In the genomic region with DNA sequence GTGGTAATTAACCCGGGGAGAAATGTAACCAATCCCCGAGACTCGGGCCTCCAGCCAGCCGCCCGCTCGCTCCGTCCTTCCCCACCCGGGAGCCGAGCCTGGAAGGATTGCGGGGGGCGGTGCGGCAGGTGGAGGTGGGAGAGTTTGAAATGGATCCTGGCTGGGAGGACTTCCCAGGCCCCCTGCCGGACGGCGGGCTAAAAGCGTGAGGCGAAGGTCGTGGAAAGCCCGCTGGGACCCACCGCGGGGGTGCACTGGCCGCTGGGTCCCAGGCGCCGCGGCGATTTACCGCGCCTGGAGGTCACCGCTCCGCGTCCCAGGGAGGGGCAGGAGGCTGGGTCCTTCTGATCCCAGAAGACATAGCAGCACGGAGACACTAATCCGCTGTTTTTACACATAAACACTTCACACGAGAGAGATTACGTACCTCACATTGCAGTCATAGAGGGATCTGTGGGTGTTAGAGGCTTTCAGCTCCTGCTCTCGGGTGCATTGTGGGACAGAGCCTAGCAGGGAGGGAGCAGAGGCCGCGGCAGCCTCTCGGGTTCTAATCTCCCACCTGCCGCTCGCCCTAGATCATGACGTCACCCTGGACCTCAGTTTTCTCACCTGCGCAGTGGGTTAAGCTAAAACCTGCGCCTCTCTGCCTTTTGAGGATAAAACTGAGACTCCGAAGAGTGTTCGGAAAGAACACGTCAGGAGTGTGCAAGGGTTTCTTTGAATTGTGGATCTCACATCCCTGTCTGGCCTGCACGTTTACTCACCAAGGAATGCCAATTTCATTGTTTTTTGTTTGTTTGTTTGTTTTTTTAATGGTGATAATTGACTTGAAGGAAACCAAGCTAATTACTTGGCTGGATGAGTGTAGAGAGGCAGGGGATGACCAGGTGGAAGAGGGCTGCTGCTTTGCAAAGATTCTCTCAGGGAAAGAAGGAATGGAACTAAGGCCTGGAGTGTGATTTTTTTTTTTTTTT, we compare ENCODE assay signal across 8 cellular contexts. TPM values are rescaled to one million over a fixed set of nuclear protein-coding genes. Genes with fewer than 3 reads are reported as not detected.
DNase-seq lines count a peak whose midpoint lies in the region; ATAC-seq, FAIRE-seq and TF ChIP-seq lines count a peak whose summit lies in the region.

No MANE protein-coding gene starts in this region.

- peaks cover 21% of the 10 kb centered on the region for H3K27me3 Mint-ChIP-seq in activated T-cell treated with anti-CD3 and anti-CD28 coated beads, Interleukin-2, amount 50 U/mL, for 72 hours (ENCODE audit: low read depth)

- peak; percentile 51 for DNase-seq in AG10803 (ENCODE audit: low read depth)
- peak; percentile 80 for DNase-seq in NCI-H774 (lab: John Stamatoyannopoulos, UW)
- peak; percentile 68 to 76 for DNase-seq in activated T-cell treated with anti-CD3 and anti-CD28 coated beads, Interleukin-2, amount 50 U/mL, for 72 hours
- peak in 1 of 2 donors; percentile 64 for DNase-seq in foreskin fibroblast
- peak; percentile 49 for DNase-seq in occipital lobe (lab: John Stamatoyannopoulos, UW)
- DNase-seq in urothelium cell line (ENCODE audit: low spot score): peak; percentile 66

- TF ChIP-seq CTCF in AG10803 (conservative IDR thresholded peaks at IDR 0.05; ENCODE audit: low read length) (peak; percentile 35), foreskin fibroblast (IDR thresholded peaks at IDR 0.05; ENCODE audit: low read depth, low read length) (peak; percentile 44)

- H3K36me3 Mint-ChIP-seq in activated T-cell treated with anti-CD3 and anti-CD28 coated beads, Interleukin-2, amount 50 U/mL, for 72 hours (ENCODE audit: insufficient read depth in 2 of 2): no peaks in the 10 kb centered on the region

- peak; percentile 29 for ATAC-seq in GM18873 (IDR thresholded peaks at IDR 0.05; ENCODE audit: low FRiP score, unreplicated experiment)
- peak; percentile 33 for ATAC-seq in HG03095 (IDR thresholded peaks at IDR 0.05; ENCODE audit: unreplicated experiment)
- ATAC-seq in activated T-cell treated with anti-CD3 and anti-CD28 coated beads, Interleukin-2, amount 50 U/mL, for 72 hours (replicated peaks in 1 of 2): peak; percentile 76 to 79

- peak overlapping the region; percentile 83 to 86 for H3K4me3 Mint-ChIP-seq in activated T-cell treated with anti-CD3 and anti-CD28 coated beads, Interleukin-2, amount 50 U/mL, for 72 hours

- FAIRE-seq in urothelium cell line (lab: Jason Lieb, UNC): no peak

- no peaks in the 10 kb centered on the region for H3K9me3 Mint-ChIP-seq in activated T-cell treated with anti-CD3 and anti-CD28 coated beads, Interleukin-2, amount 50 U/mL, for 72 hours

- H3K27ac Mint-ChIP-seq in activated T-cell treated with anti-CD3 and anti-CD28 coated beads, Interleukin-2, amount 50 U/mL, for 72 hours: peak overlapping the region; percentile 68

- peak overlapping the region; percentile 77 for H3K4me3 ChIP-seq in AG10803 (ENCODE audit: low read length)
- peak overlapping the region; percentile 65 to 70 for H3K4me3 ChIP-seq in foreskin fibroblast (ENCODE audit: low read depth in 1 of 2, low read length in 2 of 2)

- peaks cover 32% of the 10 kb centered on the region for H3K4me1 Mint-ChIP-seq in activated T-cell treated with anti-CD3 and anti-CD28 coated beads, Interleukin-2, amount 50 U/mL, for 72 hours (ENCODE audit: low read depth)

RNA-seq across cellular contexts. Expression of a gene that starts 17.1 kb away (rescaled TPM):
- total RNA-seq in activated T-cell treated with anti-CD3 and anti-CD28 coated beads, Interleukin-2, amount 50 U/mL, for 72 hours: 10 to 100 TPM; 25.8 to 30.2 TPM
- 54.4 TPM for total RNA-seq in occipital lobe

RNA-seq across cellular contexts. Expression of a gene that starts 19.3 kb away (rescaled TPM):
- total RNA-seq in activated T-cell treated with anti-CD3 and anti-CD28 coated beads, Interleukin-2, amount 50 U/mL, for 72 hours: under 1 TPM; 0.02 to 0.46 TPM
- not detected for total RNA-seq in occipital lobe

RNA-seq across cellular contexts. Expression of a gene that starts 44.4 kb away (rescaled TPM):
- total RNA-seq in activated T-cell treated with anti-CD3 and anti-CD28 coated beads, Interleukin-2, amount 50 U/mL, for 72 hours: under 1 TPM; 0.16 to 0.22 TPM
- total RNA-seq in occipital lobe: 0.16 TPM

RNA-seq across cellular contexts. Expression of a gene that starts 59.1 kb away (rescaled TPM):
- not detected for total RNA-seq in activated T-cell treated with anti-CD3 and anti-CD28 coated beads, Interleukin-2, amount 50 U/mL, for 72 hours
- under 0.01 TPM for total RNA-seq in occipital lobe
